ENCODE assay signal across 23 cellular contexts in the genomic region with DNA sequence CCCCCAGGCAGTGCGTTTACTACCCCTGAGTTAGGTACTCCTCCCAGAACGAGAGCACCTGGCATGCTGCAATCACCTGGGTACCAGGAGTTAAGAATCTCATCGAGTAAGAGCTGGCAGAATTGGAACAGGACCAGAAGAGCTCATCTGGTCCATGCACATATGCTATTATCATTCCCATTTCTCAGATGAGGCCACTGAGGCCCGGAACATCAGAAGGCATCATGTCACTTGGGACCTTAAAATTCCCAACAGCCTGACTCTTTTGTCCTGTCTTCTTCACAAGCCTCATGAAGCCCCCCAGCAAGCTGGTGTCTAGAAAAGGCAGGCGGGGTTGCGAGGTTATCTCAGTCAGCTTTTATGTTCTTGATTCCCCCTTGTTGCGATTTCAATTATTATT. TPM values are rescaled to one million over a fixed set of nuclear protein-coding genes. Genes with fewer than 3 reads are reported as not detected.
DNase-seq lines count a peak whose midpoint lies in the region; ATAC-seq, FAIRE-seq and TF ChIP-seq lines count a peak whose summit lies in the region.
"Had no signal": no experiment of that assay in that cellular context is flagged by ENCODE, and none has a peak within 500 bp of the region (broad histone marks: within the 10 kb centered on the region; RNA-seq: fewer than 3 reads in every experiment).

No MANE protein-coding gene starts in this region.

- H3K27ac ChIP-seq in keratinocyte (ENCODE audit: control insufficient read depth, insufficient read depth, low read length) (peak overlapping the region; percentile 36), sigmoid colon (no peak overlapping the region)
- H3K27ac ChIP-seq: 22Rv1; BLaER1 treated with 17β-estradiol and CSF1 and Interleukin-3, amounts not matched to agents 10 nM and 100 nM had no signal

- WGBS in sigmoid colon, 2 donors: 61 to 82% methylated on average over 7 of the region's 7 CpGs

- no peaks in the 10 kb centered on the region for H3K36me3 ChIP-seq in keratinocyte (ENCODE audit: control insufficient read depth in 2 of 2, extremely low read depth in 1 of 2, insufficient read depth in 2 of 2, low read length in 2 of 2)
- H3K36me3 ChIP-seq in sigmoid colon: no peaks in the 10 kb centered on the region
- H3K36me3 ChIP-seq: BE2C; BLaER1 treated with 17β-estradiol and CSF1 and Interleukin-3, amounts not matched to agents 10 nM and 100 nM; HAP-1 had no signal

- H3K27me3 ChIP-seq in keratinocyte (ENCODE audit: control insufficient read depth, extremely low read depth, insufficient read depth, low read length): no peaks in the 10 kb centered on the region
- no peaks in the 10 kb centered on the region for H3K27me3 ChIP-seq in sigmoid colon
- H3K27me3 ChIP-seq: BE2C; BLaER1 treated with 17β-estradiol and CSF1 and Interleukin-3, amounts not matched to agents 10 nM and 100 nM had no signal

- no peak overlapping the region for H3K9ac ChIP-seq in keratinocyte (ENCODE audit: control insufficient read depth, extremely low read depth, insufficient read depth, low read length)
- H3K9ac ChIP-seq: BLaER1 treated with 17β-estradiol and CSF1 and Interleukin-3, amounts not matched to agents 10 nM and 100 nM had no signal

- no peak for TF ChIP-seq POLR2A in sigmoid colon (IDR thresholded peaks at IDR 0.05)

- H3K79me2 ChIP-seq in keratinocyte (ENCODE audit: control insufficient read depth, insufficient read depth, low read length): no peaks in the 10 kb centered on the region

- intact Hi-C loops in sigmoid colon (cut with DNase I): loop anchor here (5.0 kb wide), 1 partner anchor 122 kb away; no protein-coding TSS in a partner anchor

- no peak for TF ChIP-seq EP300 in sigmoid colon (IDR thresholded peaks at IDR 0.05)

- no peaks in the 10 kb centered on the region for H3K9me1 ChIP-seq in keratinocyte (ENCODE audit: control insufficient read depth, extremely low read depth, insufficient read depth, low read length)

- no peaks in the 10 kb centered on the region for H4K20me1 ChIP-seq in keratinocyte (ENCODE audit: control insufficient read depth, extremely low read depth, insufficient read depth, low read length)
- H4K20me1 ChIP-seq: BLaER1 treated with 17β-estradiol and CSF1 and Interleukin-3, amounts not matched to agents 10 nM and 100 nM had no signal

- no peak for ATAC-seq in GM19463 (IDR thresholded peaks at IDR 0.05; ENCODE audit: unreplicated experiment)
- ATAC-seq: GM12878 had no signal

- peak overlapping the region; percentile 49 for H3K4me2 ChIP-seq in keratinocyte (ENCODE audit: control insufficient read depth, extremely low read depth, insufficient read depth, low read depth, low read length)
- H3K4me2 ChIP-seq: BLaER1 treated with 17β-estradiol and CSF1 and Interleukin-3, amounts not matched to agents 10 nM and 100 nM had no signal

- TF ChIP-seq CTCF in keratinocyte (optimal IDR thresholded peaks at IDR 0.05 in 1 of 3, IDR thresholded peaks at IDR 0.05 in 1 of 3, conservative IDR thresholded peaks at IDR 0.05 in 1 of 3; ENCODE audit: extremely low read depth in 1 of 3, insufficient read depth in 2 of 3, low read length in 3 of 3): no peak
- no peak for TF ChIP-seq CTCF in sigmoid colon (IDR thresholded peaks at IDR 0.05)

- peak; percentile 50 for DNase-seq in activated effector memory CD4-positive, alpha-beta T cell treated with anti-CD3 and anti-CD28 coated beads, Interleukin-2, amount 50 U/mL, for 16 hours
- DNase-seq in activated effector memory CD4-positive, alpha-beta T cell treated with Interleukin-2 at 50 U/mL for 16 hours: no peak
- no peak for DNase-seq in keratinocyte (ENCODE audit: low read depth, low spot score)
- peak; percentile 30 for DNase-seq in sigmoid colon
- DNase-seq in SKM-1 treated with dmso at 0.1 percent for 144 hours (lab: John Stamatoyannopoulos, UW; ENCODE audit: unreplicated experiment): no peak
- DNase-seq: ACHN; AML-193; BE2C; CD4-positive, alpha-beta T cell; CD8-positive, alpha-beta memory T cell; DMS 273 treated with DMSO at 0.1 percent for 48 hours; DMS79; GDM1; GOT3 had no signal

- dilution Hi-C loops in keratinocyte (cut with MboI; ENCODE audit: extremely low pct_ligation_motif_present, low sequenced_read_pairs): no loop called here

- H3K4me1 ChIP-seq in keratinocyte (ENCODE audit: control insufficient read depth, extremely low read depth, insufficient read depth, low read length) (peaks cover 21% of the 10 kb centered on the region), sigmoid colon (peaks cover 0 to 18% (median 6%) of the 10 kb centered on the region in 4 donors)
- H3K4me1 ChIP-seq: BE2C, HAP-1 had no signal

- H3K4me3 ChIP-seq in keratinocyte (ENCODE audit: control insufficient read depth in 2 of 3, extremely low read depth in 1 of 3, insufficient read depth in 2 of 3, low read depth in 1 of 3, low read length in 3 of 3): peak overlapping the region in 1 of 3 experiments; percentile 7
- no peak overlapping the region for H3K4me3 ChIP-seq in sigmoid colon
- H3K4me3 ChIP-seq: BLaER1 treated with 17β-estradiol and CSF1 and Interleukin-3, amounts not matched to agents 10 nM and 100 nM; GM12878; HAP-1 had no signal

- H2AFZ ChIP-seq in keratinocyte (ENCODE audit: control insufficient read depth, low read length): no peak overlapping the region

- FAIRE-seq in keratinocyte (lab: Jason Lieb, UNC): peak; percentile 5
- FAIRE-seq: A204.1, D721Med, GM12878, GM19239, H54 had no signal

- H3K9me3 ChIP-seq in keratinocyte (ENCODE audit: control insufficient read depth, low read depth, low read length) (no peaks in the 10 kb centered on the region), sigmoid colon (no peaks in the 10 kb centered on the region)
- H3K9me3 ChIP-seq: BE2C; BLaER1 treated with 17β-estradiol and CSF1 and Interleukin-3, amounts not matched to agents 10 nM and 100 nM; HAP-1 had no signal

RNA-seq across cellular contexts. Expression of a gene that starts 13.9 kb away (rescaled TPM):
- polyA plus RNA-seq in keratinocyte (55.0 to 61.5 TPM (median 57.9 TPM) in 3 replicates), sigmoid colon (1 to 10 TPM; 1.2 to 8.6 (median 7.2) TPM)
- 124 TPM for polyA plus RNA-seq in keratinocyte (2011; ENCODE audit: low read depth)
- 43.0 and 79.6 TPM in 2 replicates for polyA plus RNA-seq in keratinocyte (2011; cell fraction: cytosol; rRNA removed)
- polyA plus RNA-seq in keratinocyte (2011; cell fraction: nucleus; rRNA removed): 145 and 193 TPM in 2 replicates
- polyA plus RNA-seq in keratinocyte (2012; ENCODE audit: low replicate concordance): 72.9 and 75.0 TPM in 2 replicates
- 106 to 194 TPM (median 118 TPM) in 3 replicates for polyA minus RNA-seq in keratinocyte
- 127 TPM for polyA minus RNA-seq in keratinocyte (2011; cell fraction: cytosol; rRNA and poly(A)+ RNA removed)
- 82.3 and 144 TPM in 2 replicates for polyA minus RNA-seq in keratinocyte (2011; cell fraction: nucleus; rRNA and poly(A)+ RNA removed)
- total RNA-seq in sigmoid colon: 10 to 100 TPM in 2 of 4 donors, 1 to 10 TPM in 2; 7.5 to 35.0 (median 13.8) TPM

Comparison
In these comparisons a context has a peak if more than half of its experiments do, and no peak if none do; other contexts are left out.
1. DNase-seq: peak in activated effector memory CD4-positive, alpha-beta T cell treated with anti-CD3 and anti-CD28 coated beads, Interleukin-2, amount 50 U/mL, for 16 hours (single experiment) and sigmoid colon (single experiment); none in activated effector memory CD4-positive, alpha-beta T cell treated with Interleukin-2 at 50 U/mL for 16 hours (single experiment), keratinocyte (single experiment) and SKM-1 treated with dmso at 0.1 percent for 144 hours (single experiment).